Comparison of ENCODE assay signal across 9 cellular contexts in the genomic region with DNA sequence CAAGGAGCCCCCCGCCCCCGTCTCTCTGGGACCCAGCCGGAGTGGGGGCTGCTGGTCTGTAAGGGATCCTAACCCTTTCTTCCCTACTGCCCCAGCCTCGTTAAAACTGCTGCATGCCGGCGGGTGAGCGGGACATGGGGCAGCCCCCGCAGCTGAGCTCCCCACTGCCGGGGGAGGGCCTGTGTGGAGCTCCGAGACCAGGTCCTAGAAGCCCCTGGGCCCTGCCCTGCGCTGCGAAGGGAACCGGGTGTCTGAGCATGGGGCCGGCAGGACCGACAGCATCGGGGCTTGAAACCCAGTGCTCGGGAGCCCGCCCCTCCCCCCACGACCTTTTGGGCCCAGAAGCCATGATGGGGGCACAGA. TPM values are rescaled to one million over a fixed set of nuclear protein-coding genes. Genes with fewer than 3 reads are reported as not detected.
DNase-seq lines count a peak whose midpoint lies in the region; ATAC-seq, FAIRE-seq and TF ChIP-seq lines count a peak whose summit lies in the region.
"Had no signal": no experiment of that assay in that cellular context is flagged by ENCODE, and none has a peak within 500 bp of the region (broad histone marks: within the 10 kb centered on the region; RNA-seq: fewer than 3 reads in every experiment).

No MANE protein-coding gene starts in this region.

- 14% methylated on average over 16 of the region's 19 CpGs for WGBS in K562 (ENCODE audit: insufficient coverage, low coverage, missing lambda C conversion rate)
- 36 to 65% (median 47%) methylated on average over 5 to 19 of the region's 19 CpGs for WGBS in spleen, 5 donors

- no peaks in the 10 kb centered on the region for H3K9me3 Mint-ChIP-seq in GM23338

- FAIRE-seq in K562 (lab: Jason Lieb, UNC), result no peak

- H3K4me1 Mint-ChIP-seq in GM23338, result peaks cover 11% of the 10 kb centered on the region

- H3K4me3 ChIP-seq in GM23338 (peak overlapping the region; percentile 85), K562 (no peak overlapping the region), kidney epithelial cell (ENCODE audit: low read depth, low read length) (peak overlapping the region; percentile 42), spleen (peak overlapping the region in 5 of 8 donors; percentile 45 to 72 (median 57))

- intact Hi-C loops in K562 (cut with micrococcal nuclease) (loop anchor here (5.0 to 10.0 kb wide), 3 partner anchors 72 to 170 kb away; partner anchors contain the start of gene COL6A2), spleen (cut with DNase I; ENCODE audit: low total_unique reads) (no loop called here)

- no peak for TF ChIP-seq POLR2A in K562 (conservative IDR thresholded peaks at IDR 0.05)
- no peak for TF ChIP-seq POLR2A in spleen (IDR thresholded peaks at IDR 0.05)

- H3K4me1 ChIP-seq in GM23338 (ENCODE audit: insufficient read depth) (peaks cover 17% of the 10 kb centered on the region), K562 (replicated peaks in 1 of 2; ENCODE audit: control insufficient read depth in 2 of 2, insufficient read depth in 2 of 2, low read length in 2 of 2) (peaks cover 0 to 52% of the 10 kb centered on the region in 2 experiments; a peak in 4 of 5 replicates), spleen (peaks cover 23 to 56% (median 46%) of the 10 kb centered on the region in 6 donors)

- H3K9me2 ChIP-seq in GM23338 (ENCODE audit: insufficient read depth), result no peaks in the 10 kb centered on the region

- H3K9me3 ChIP-seq in K562 (replicated peaks; ENCODE audit: control insufficient read depth, insufficient read depth, low read depth, low read length), result no peaks in the 10 kb centered on the region
- no peaks in the 10 kb centered on the region for H3K9me3 ChIP-seq in spleen

- peaks cover 8% of the 10 kb centered on the region for H3K27me3 ChIP-seq in GM23338 (ENCODE audit: insufficient read depth)
- H3K27me3 ChIP-seq in K562 (ENCODE audit: control insufficient read depth in 2 of 2, insufficient read depth in 2 of 2, low read length in 2 of 2), result peaks cover 31 to 46% of the 10 kb centered on the region in 2 experiments
- H3K27me3 ChIP-seq in kidney epithelial cell (ENCODE audit: control insufficient read depth, insufficient read depth, low read length), result peaks cover 2% of the 10 kb centered on the region
- peaks cover 0 to 75% (median 35%) of the 10 kb centered on the region in 7 donors for H3K27me3 ChIP-seq in spleen (replicated peaks in 1 of 7)

- ATAC-seq in GM23338 (peak; percentile 3), K562 (no peak), HG02610 (IDR thresholded peaks at IDR 0.05; ENCODE audit: unreplicated experiment) (no peak)
- no peak for ATAC-seq in activated CD4-positive, CD25-positive, alpha-beta regulatory T cell treated with anti-CD3 and anti-CD28 coated beads, Interleukin-2, amount 50 U/mL, for 24 hours

- H3K36me3 Mint-ChIP-seq in GM23338 (ENCODE audit: low read depth), result no peaks in the 10 kb centered on the region; the same call in 2 of the 3 replicates

- H3K36me3 ChIP-seq in GM23338 (ENCODE audit: insufficient read depth) (no peaks in the 10 kb centered on the region), K562 (ENCODE audit: control insufficient read depth, insufficient read depth, low read length) (no peaks in the 10 kb centered on the region), kidney epithelial cell (ENCODE audit: control insufficient read depth, insufficient read depth, low read length) (no peaks in the 10 kb centered on the region), spleen (no peaks in the 10 kb centered on the region)

- H3K4me2 ChIP-seq in GM23338 (peak overlapping the region; percentile 99), K562 (ENCODE audit: insufficient read depth, low read length) (no peak overlapping the region)

- in situ Hi-C loops in K562 (cut with MboI), result no loop called here

- TF ChIP-seq EP300 in K562 (IDR thresholded peaks at IDR 0.05; ENCODE audit: low read length), result no peak

- no peak overlapping the region for H3K27ac ChIP-seq in GM23338 (ENCODE audit: low read depth)
- H3K27ac ChIP-seq in K562 (ENCODE audit: extremely low read depth, low read depth, low read length), result no peak overlapping the region
- peak overlapping the region; percentile 48 to 88 (median 86) for H3K27ac ChIP-seq in spleen

- peaks cover 17% of the 10 kb centered on the region for H3K27me3 Mint-ChIP-seq in GM23338 (ENCODE audit: insufficient read depth, low read depth, poor library complexity)

- no peak overlapping the region for H3K27ac Mint-ChIP-seq in GM23338

- CTCF ChIA-PET in K562 (lab: Yijun Ruan, JAX; ENCODE audit: low intra/inter-chr PET ratio), result no interaction called here

- no peaks in the 10 kb centered on the region for H3K9me1 ChIP-seq in K562 (ENCODE audit: control insufficient read depth, insufficient read depth, low read length)

- TF ChIP-seq CTCF in GM23338 (conservative IDR thresholded peaks at IDR 0.05; ENCODE audit: low read depth in 2 of 2), result no peak
- TF ChIP-seq CTCF in K562 (IDR thresholded peaks at IDR 0.05 in 2 of 3, conservative IDR thresholded peaks at IDR 0.05 in 1 of 3; ENCODE audit: insufficient read depth in 2 of 3, low read depth in 1 of 3, low read length in 3 of 3), result no peak
- no peak for TF ChIP-seq CTCF in kidney epithelial cell (IDR thresholded peaks at IDR 0.05; ENCODE audit: insufficient read depth, low read length, poor library complexity, severe bottlenecking)
- TF ChIP-seq CTCF in spleen (IDR thresholded peaks at IDR 0.05 in 8 of 11, conservative IDR thresholded peaks at IDR 0.05 in 3 of 11), result no peak

- H2AFZ ChIP-seq in GM23338 (peak overlapping the region; percentile 66; the same call in 1 of the 2 replicates), K562 (ENCODE audit: low read depth, low read length) (no peak overlapping the region)

- no peak overlapping the region for H3K9ac ChIP-seq in K562 (ENCODE audit: insufficient read depth in 1 of 2, low read depth in 2 of 2, low read length in 2 of 2)

- POLR2A ChIA-PET in K562 (lab: Yijun Ruan, JAX), result interaction anchor here (0.5 to 0.7 kb wide), 2 partner anchors 27 to 283 kb away, joined by 3 to 5 read pairs; no protein-coding TSS in a partner anchor

- H3K4me3 Mint-ChIP-seq in GM23338, result peak overlapping the region; percentile 53; the same call in 2 of the 3 replicates

- no TSS peak for BruUV-seq in K562 (replicated peaks; lab: Mats Ljungman, UMichigan)

- H4K20me1 ChIP-seq in GM23338 (replicated peaks; ENCODE audit: insufficient read depth) (no peaks in the 10 kb centered on the region), K562 (replicated peaks; ENCODE audit: control insufficient read depth, insufficient read depth, low read length) (peaks cover 6% of the 10 kb centered on the region; the same call in 1 of the 2 replicates)

- no peak for TF ChIP-seq RAD21 in K562 (CRISPR knock-in tag; conservative IDR thresholded peaks at IDR 0.05 in 1 of 2, IDR thresholded peaks at IDR 0.05 in 1 of 2)

- 0 out of 2 replicates have a peak, but pooled peaks cover 3% of the 10 kb centered on the region for H3F3A ChIP-seq in GM23338 (replicated peaks; ENCODE audit: low read depth)

- 0 out of 2 replicates have a peak, but pooled peaks cover 2% of the 10 kb centered on the region for H3K79me2 ChIP-seq in GM23338 (replicated peaks; ENCODE audit: insufficient read depth)
- H3K79me2 ChIP-seq in K562 (ENCODE audit: control insufficient read depth, insufficient read depth, low read length), result no peaks in the 10 kb centered on the region

- DNase-seq in GM23338 (ENCODE audit: low spot score) (peak; percentile 59), K562 (ENCODE audit: extremely low read depth in 1 of 4, low spot score in 3 of 4) (no peak), kidney epithelial cell (ENCODE audit: low read depth) (no peak), spleen (peak; percentile 75), NCI-H2171 treated with DMSO at 0.1 percent for 48 hours (lab: John Stamatoyannopoulos, UW) (no peak), NCI-H524 treated with DMSO at 0.1 percent for 48 hours (lab: John Stamatoyannopoulos, UW) (no peak)
- DNase-seq: activated CD4-positive, alpha-beta T cell treated with anti-CD3 and anti-CD28 coated beads for 4 hours had no signal

TF ChIP-seq in GM23338, 12 proteins besides CTCF, POLR2A, EP300 and RAD21 (continues in another document):
- TF ChIP-seq JUNB (IDR thresholded peaks at IDR 0.05; ENCODE audit: unreplicated experiment), result no peak

TF ChIP-seq in K562, 482 proteins besides CTCF, POLR2A, EP300 and RAD21:
- no peak for TF ChIP-seq TRIM24 (IDR thresholded peaks at IDR 0.05)
- peak; percentile 48 for TF ChIP-seq FIP1L1 (IDR thresholded peaks at IDR 0.05; ENCODE audit: low read depth, low read length, poor library complexity, severe bottlenecking)
- TF ChIP-seq ZFX (CRISPR knock-in tag; IDR thresholded peaks at IDR 0.05), result peak; percentile 22; the same call in 1 of the 2 replicates

RNA-seq across cellular contexts. Expression of gene COL6A1, which starts 9.2 kb away (rescaled TPM):
- 151 and 180 TPM in 2 replicates for total RNA-seq in GM23338 (2014; rRNA removed; shearing (Covaris generic))
- polyA plus RNA-seq in GM23338 (2016; fragmentation: Nextera tagmentation; extraction: Ambion mirVana) (76.0 and 84.5 TPM in 2 replicates), K562 (2011; rRNA removed) (0.10 and 0.39 TPM in 2 replicates), K562 (2014; fragmentation: Illumina TruSeq; extraction: Trizol) (0.07 and 0.21 TPM in 2 replicates), K562 (2014; fragmentation: Nextera tagmentation; extraction: Ambion mirVana) (not detected), K562 (2014; rRNA removed) (0.50 and 0.76 TPM in 2 replicates), spleen (100 to 1,000 TPM in 2 of 3 donors, 10 to 100 TPM in 1; 85.7 to 152 (median 119) TPM)
- 0.32 and 1.5 TPM in 2 replicates for total RNA-seq in K562 (2011; cell fraction: chromatin; rRNA removed; ENCODE audit: low replicate concordance)
- total RNA-seq in K562 (2011; cell fraction: nucleolus; rRNA removed), result 1.7 and 3.8 TPM in 2 replicates
- total RNA-seq in K562 (2011; cell fraction: nucleoplasm; rRNA removed), result 1.2 and 1.4 TPM in 2 replicates
- total RNA-seq in K562 (2014; rRNA removed) (0.14 and 0.53 TPM in 2 replicates), K562 (2014; rRNA removed; fragmentation: Illumina TruSeq; extraction: Trizol) (0.13 TPM in 1 of 2 replicates, not detected in the other), K562 (2015; rRNA removed; fragmentation: Illumina TruSeq; extraction: Trizol) (0.04 and 0.14 TPM in 2 replicates), K562 (2021) (1.2 and 1.3 TPM in 2 replicates), kidney epithelial cell (226 and 298 TPM in 2 replicates), spleen (100 to 1,000 TPM in 6 of 7 donors, 10 to 100 TPM in 1; 76.5 to 190 (median 139) TPM)
- 0.21 and 0.48 TPM in 2 replicates for polyA plus RNA-seq in K562 (2011; cell fraction: cytosol; rRNA removed)
- polyA plus RNA-seq in K562 (2011; cell fraction: nucleus; rRNA removed), result 3.8 and 4.4 TPM in 2 replicates
- polyA plus RNA-seq in K562 (2012), result 0.57 and 1.5 TPM in 2 replicates
- polyA minus RNA-seq in K562 (2011; rRNA and poly(A)+ RNA removed), result not detected in 2 replicates
- 1.5 TPM in 1 of 2 replicates, not detected in the other for polyA minus RNA-seq in K562 (2011; cell fraction: cytosol; rRNA and poly(A)+ RNA removed)
- 0.40 and 1.2 TPM in 2 replicates for polyA minus RNA-seq in K562 (2011; cell fraction: nucleus; rRNA and poly(A)+ RNA removed)

Comparison
In these comparisons a context has a peak if more than half of its experiments do, and no peak if none do; other contexts are left out.
1. DNase-seq: peak in GM23338 (single experiment) and spleen (single experiment); none in K562 (0 of 4), kidney epithelial cell (single experiment), NCI-H2171 treated with DMSO at 0.1 percent for 48 hours (single experiment) and NCI-H524 treated with DMSO at 0.1 percent for 48 hours (single experiment).
2. H3K27ac ChIP-seq: peak in spleen (8 of 8); none in GM23338 (single experiment) and K562 (single experiment).
3. RNA of gene COL6A1, which starts 9.2 kb away (total RNA-seq): 226 to 298 TPM in kidney epithelial cell, 151 to 180 TPM in GM23338 and 76.5 to 190 TPM in spleen; 0.04 to 3.8 TPM in K562; every median in the first group is over 10 times any median in the second.